Comparison of ENCODE assay signal across 7 cellular contexts in genomic region chr3:133572158-133573053, GRCh38. TPM values are rescaled to one million over a fixed set of nuclear protein-coding genes. Genes with fewer than 3 reads are reported as not detected.
DNase-seq lines count a peak whose midpoint lies in the region; ATAC-seq and TF ChIP-seq lines count a peak whose summit lies in the region.

No MANE protein-coding gene starts in this region.

- no peak overlapping the region for H3K4me3 ChIP-seq in body of pancreas

- H3K9me3 ChIP-seq in body of pancreas: no peaks in the 10 kb centered on the region

- peaks cover 51% of the 10 kb centered on the region for H3K4me1 Mint-ChIP-seq in memory B cell

- peak overlapping the region; percentile 99 for H3K27ac Mint-ChIP-seq in memory B cell

- H3K4me3 Mint-ChIP-seq in memory B cell: peak overlapping the region; percentile 90

- H3K36me3 Mint-ChIP-seq in memory B cell: peaks cover 11% of the 10 kb centered on the region

- WGBS in body of pancreas, 2 donors: 74 to 82% methylated on average over 19 of the region's 19 CpGs

- no peaks in the 10 kb centered on the region for H3K27me3 Mint-ChIP-seq in memory B cell

- no peaks in the 10 kb centered on the region for H3K27me3 ChIP-seq in body of pancreas

- H3K36me3 ChIP-seq in body of pancreas (replicated peaks in 1 of 2; ENCODE audit: insufficient read depth in 1 of 2, low read depth in 2 of 2): no peaks in the 10 kb centered on the region

- H3K4me1 ChIP-seq in body of pancreas: peaks cover 49% of the 10 kb centered on the region

- no peak for TF ChIP-seq CTCF in body of pancreas (IDR thresholded peaks at IDR 0.05)

- no peak for TF ChIP-seq POLR2A in body of pancreas (IDR thresholded peaks at IDR 0.05)

- no peaks in the 10 kb centered on the region for H3K9me3 Mint-ChIP-seq in memory B cell

- in situ Hi-C loops in G401 (cut with HindIII; ENCODE audit: low sequenced_read_pairs): no loop called here

- ATAC-seq in GM18868 (IDR thresholded peaks at IDR 0.05; ENCODE audit: unreplicated experiment): peak; percentile 25
- no peak for ATAC-seq in body of pancreas
- ATAC-seq in memory B cell (ENCODE audit: low read depth): peak; percentile 30
- ATAC-seq in HG02678 (IDR thresholded peaks at IDR 0.05; ENCODE audit: unreplicated experiment): no peak

- H3K27ac ChIP-seq in body of pancreas: peak overlapping the region; percentile 86 to 95 (median 90)

- intact Hi-C loops in body of pancreas (cut with DNase I): no loop called here

- DNase-seq in HK-2 (ENCODE audit: unreplicated experiment) (peak; percentile 35), body of pancreas (no peak), memory B cell (ENCODE audit: low spot score in 2 of 2) (peak; percentile 43 to 53), retina (no peak), G401 (ENCODE audit: low spot score) (no peak)

RNA-seq across cellular contexts. Expression of gene CDV3, which starts 1.1 kb away (rescaled TPM):
- total RNA-seq in body of pancreas: 10 to 100 TPM; 67.6 to 70.3 TPM
- 92.7 and 143 TPM in 2 replicates for total RNA-seq in G401 (2014; rRNA removed; shearing (Covaris generic))

Comparison
In these comparisons a context has a peak if more than half of its experiments do, and no peak if none do; other contexts are left out.
1. ATAC-seq: peak in GM18868 (single experiment) and memory B cell (single experiment); none in body of pancreas (single experiment) and HG02678 (single experiment).
2. DNase-seq: peak in HK-2 (single experiment) and memory B cell (2 of 2); none in body of pancreas (0 of 4), retina (single experiment) and G401 (single experiment).